In the genomic region with DNA sequence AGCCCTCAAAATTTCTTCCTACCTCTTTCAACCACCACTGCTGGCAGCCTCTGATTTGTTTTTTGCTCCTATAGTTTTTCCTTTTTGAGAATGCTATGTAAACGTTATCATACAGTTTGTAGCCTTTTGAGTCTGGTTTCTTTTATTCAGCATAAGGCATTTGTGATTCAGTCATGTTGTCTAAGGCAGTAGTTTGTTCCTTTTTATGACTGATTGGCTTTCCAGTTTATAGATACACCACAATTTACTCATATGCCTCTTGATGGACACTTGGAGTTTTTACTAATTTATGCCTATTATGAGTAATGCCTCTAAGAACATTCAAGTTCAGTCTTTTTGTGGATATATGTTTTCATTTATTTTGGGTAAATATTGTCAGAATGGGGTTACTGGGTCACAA, we compare ENCODE assay signal across 15 cellular contexts.
DNase-seq lines count a peak whose midpoint lies in the region; ATAC-seq and TF ChIP-seq lines count a peak whose summit lies in the region.
"Had no signal": no experiment of that assay in that cellular context is flagged by ENCODE, and none has a peak within 500 bp of the region (broad histone marks: within the 10 kb centered on the region; RNA-seq: fewer than 3 reads in every experiment).

No MANE protein-coding gene starts in this region.

- H3K4me3 ChIP-seq in PC-3 (ENCODE audit: low read length) (no peak overlapping the region), fibroblast of villous mesenchyme (ENCODE audit: low read depth, low read length) (no peak overlapping the region)
- H3K4me3 ChIP-seq: BLaER1 had no signal

- no peaks in the 10 kb centered on the region for H3K27me3 Mint-ChIP-seq in activated CD4-positive, alpha-beta T cell treated with anti-CD3 and anti-CD28 coated beads for 36 hours
- no peaks in the 10 kb centered on the region for H3K27me3 Mint-ChIP-seq in Calu3 (ENCODE audit: unreplicated experiment)
- H3K27me3 Mint-ChIP-seq: CD8-positive, alpha-beta memory T cell had no signal

- no peaks in the 10 kb centered on the region for H3F3A ChIP-seq in PC-3 (ENCODE audit: low read length, unreplicated experiment)

- H3K4me1 ChIP-seq in PC-3 (ENCODE audit: insufficient read depth, low read length), result no peaks in the 10 kb centered on the region
- H3K4me1 ChIP-seq: BLaER1, Caco-2 had no signal

- H3K9me3 Mint-ChIP-seq in activated CD4-positive, alpha-beta T cell treated with anti-CD3 and anti-CD28 coated beads for 36 hours (ENCODE audit: low read depth), result peaks cover 5% of the 10 kb centered on the region
- H3K9me3 Mint-ChIP-seq in Calu3 (ENCODE audit: low read depth, unreplicated experiment), result peaks cover 3% of the 10 kb centered on the region

- H3K27me3 ChIP-seq in PC-3 (ENCODE audit: low read length), result no peaks in the 10 kb centered on the region
- H3K27me3 ChIP-seq: BLaER1 had no signal

- BruUV-seq in PC-3 (replicated peaks; lab: Mats Ljungman, UMichigan), result no TSS peak
- no TSS peak for BruUV-seq in Calu3 (replicated peaks; lab: Mats Ljungman, UMichigan)

- no peaks in the 10 kb centered on the region for H3K9me2 ChIP-seq in PC-3 (replicated peaks; ENCODE audit: low read length)

- peaks cover 3% of the 10 kb centered on the region for H3K36me3 Mint-ChIP-seq in activated CD4-positive, alpha-beta T cell treated with anti-CD3 and anti-CD28 coated beads for 36 hours (ENCODE audit: low read depth)
- H3K36me3 Mint-ChIP-seq in Calu3 (ENCODE audit: insufficient read depth, unreplicated experiment), result no peaks in the 10 kb centered on the region

- H3K9me3 ChIP-seq in PC-3 (ENCODE audit: low read length), result no peaks in the 10 kb centered on the region
- H3K9me3 ChIP-seq: Caco-2 had no signal

- H3K36me3 ChIP-seq in PC-3 (ENCODE audit: low read depth, low read length), result no peaks in the 10 kb centered on the region

- H3K9ac ChIP-seq in PC-3 (ENCODE audit: low read length), result no peak overlapping the region
- H3K9ac ChIP-seq: BLaER1 had no signal

- POLR2A ChIA-PET in activated CD4-positive, alpha-beta T cell treated with anti-CD3 and anti-CD28 coated beads for 36 hours (lab: Charles Lee), result no interaction called here
- POLR2A ChIA-PET in PC-3 (lab: Charles Lee; ENCODE audit: unreplicated experiment), result no interaction called here

- peak; percentile 65 for ATAC-seq in activated CD4-positive, alpha-beta T cell treated with anti-CD3 and anti-CD28 coated beads for 36 hours
- peak; percentile 13; the same call in 1 of the 2 replicates for ATAC-seq in PC-3
- no peak for ATAC-seq in GM21526 (IDR thresholded peaks at IDR 0.05; ENCODE audit: low FRiP score, unreplicated experiment)
- ATAC-seq: HepG2 had no signal

- H3K4me1 Mint-ChIP-seq in activated CD4-positive, alpha-beta T cell treated with anti-CD3 and anti-CD28 coated beads for 36 hours, result no peaks in the 10 kb centered on the region
- no peaks in the 10 kb centered on the region for H3K4me1 Mint-ChIP-seq in Calu3 (ENCODE audit: low read depth, unreplicated experiment)
- H3K4me1 Mint-ChIP-seq: H9 had no signal

- H3K27ac ChIP-seq in PC-3 (ENCODE audit: low read length), result no peak overlapping the region
- H3K27ac ChIP-seq: BLaER1 had no signal

- H4K20me1 ChIP-seq in PC-3 (ENCODE audit: low read length), result no peaks in the 10 kb centered on the region

- H3K79me2 ChIP-seq in PC-3 (ENCODE audit: low read length), result no peaks in the 10 kb centered on the region

- TF ChIP-seq CTCF in PC-3 (conservative IDR thresholded peaks at IDR 0.05; ENCODE audit: low read depth, low read length) (no peak), fibroblast of villous mesenchyme (IDR thresholded peaks at IDR 0.05; ENCODE audit: insufficient read depth, low read depth, low read length) (no peak), Calu3 (IDR thresholded peaks at IDR 0.05; ENCODE audit: unreplicated experiment) (no peak)

- CTCF ChIA-PET in activated CD4-positive, alpha-beta T cell treated with anti-CD3 and anti-CD28 coated beads for 36 hours (lab: Charles Lee), result no interaction called here
- CTCF ChIA-PET in PC-3 (lab: Charles Lee) (no interaction called here), Calu3 (lab: Charles Lee) (no interaction called here)

- H3K4me3 Mint-ChIP-seq in activated CD4-positive, alpha-beta T cell treated with anti-CD3 and anti-CD28 coated beads for 36 hours, result no peak overlapping the region
- no peak overlapping the region for H3K4me3 Mint-ChIP-seq in Calu3 (ENCODE audit: low read depth, unreplicated experiment)
- H3K4me3 Mint-ChIP-seq: CD8-positive, alpha-beta memory T cell; H9 had no signal

- H3K27ac Mint-ChIP-seq in activated CD4-positive, alpha-beta T cell treated with anti-CD3 and anti-CD28 coated beads for 36 hours, result no peak overlapping the region
- H3K27ac Mint-ChIP-seq in Calu3 (ENCODE audit: unreplicated experiment), result no peak overlapping the region
- H3K27ac Mint-ChIP-seq: H9 had no signal

- DNase-seq in activated CD4-positive, alpha-beta T cell treated with anti-CD3 and anti-CD28 coated beads for 36 hours, result no peak
- no peak for DNase-seq in activated CD4-positive, alpha-beta T cell treated with anti-CD3 and anti-CD28 coated beads for 4 hours
- no peak for DNase-seq in PC-3
- peak; percentile 44 for DNase-seq in fibroblast of villous mesenchyme (ENCODE audit: low read depth)
- DNase-seq in DMS 273 treated with DMSO at 0.1 percent for 48 hours (lab: John Stamatoyannopoulos, UW), result no peak
- DNase-seq in Calu3, result no peak
- DNase-seq: 8988T; AML-193; Caco-2; CD8-positive, alpha-beta memory T cell; GOT3; H9 had no signal

- H2AFZ ChIP-seq in PC-3 (ENCODE audit: low read length), result no peak overlapping the region

- no peak overlapping the region for H3K4me2 ChIP-seq in PC-3 (ENCODE audit: low read length)
- H3K4me2 ChIP-seq: BLaER1 had no signal

- intact Hi-C loops in activated CD4-positive, alpha-beta T cell treated with anti-CD3 and anti-CD28 coated beads for 36 hours (cut with DNase I, micrococcal nuclease), result no loop called here
- intact Hi-C loops in PC-3 (cut with micrococcal nuclease), result no loop called here
- intact Hi-C loops in Calu3 (cut with micrococcal nuclease; ENCODE audit: unreplicated experiment), result no loop called here
